Comparison of ENCODE assay signal across 1 cellular context in the genomic region with DNA sequence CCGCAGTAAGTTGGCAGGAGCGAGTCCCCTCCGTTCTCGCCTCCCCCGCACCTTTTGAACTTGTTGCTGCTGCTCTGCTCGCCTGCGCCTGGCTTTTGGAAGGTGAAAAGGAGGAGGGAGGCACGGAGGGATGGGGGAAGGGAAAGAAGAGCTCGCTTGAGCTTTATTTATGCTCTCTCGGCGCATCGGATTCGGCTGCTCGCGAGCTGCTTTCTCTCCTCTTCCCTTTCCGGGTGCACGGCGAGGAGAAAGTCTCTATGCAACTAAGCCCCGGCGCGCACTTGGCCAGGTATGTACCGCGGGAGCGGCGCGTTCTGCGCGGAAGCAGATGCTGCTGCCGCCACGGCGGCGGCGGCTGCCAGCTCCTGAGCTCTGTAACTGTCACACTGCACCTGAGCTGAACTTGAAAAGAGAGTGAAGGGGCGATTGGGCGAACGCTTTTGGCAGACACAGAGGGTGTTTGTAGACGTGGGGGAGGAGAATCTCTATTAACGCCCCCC.
TF ChIP-seq lines count a peak whose summit lies in the region.

No MANE protein-coding gene starts in this region.

TF ChIP-seq in H1, 55 proteins besides CTCF, POLR2A, EP300 and RAD21:
- no peak for TF ChIP-seq NRF1 (IDR thresholded peaks at IDR 0.05; ENCODE audit: low read depth, low read length)
- TF ChIP-seq YY1 (IDR thresholded peaks at IDR 0.05; ENCODE audit: low read depth, low read length) = no peak
- TF ChIP-seq POU5F1 (IDR thresholded peaks at IDR 0.05; ENCODE audit: low read depth, low read length) = no peak
- no peak for TF ChIP-seq FOSL1 (IDR thresholded peaks at IDR 0.05; ENCODE audit: insufficient read depth, low read depth, low read length)
- TF ChIP-seq RBBP5 (IDR thresholded peaks at IDR 0.05; ENCODE audit: borderline replicate concordance, low read depth, low read length) = peak; percentile 88; the same call in 1 of the 2 replicates
- TF ChIP-seq SIN3A (conservative IDR thresholded peaks at IDR 0.05 in 1 of 2, IDR thresholded peaks at IDR 0.05 in 1 of 2; ENCODE audit: low read depth in 1 of 2, low read length in 2 of 2) = peak; percentile 65 to 72; a peak in 2 of 4 replicates
- TF ChIP-seq GABPA (IDR thresholded peaks at IDR 0.05; ENCODE audit: borderline replicate concordance, insufficient read depth, low read length) = no peak
- TF ChIP-seq BACH1 (IDR thresholded peaks at IDR 0.05; ENCODE audit: low read length) = no peak
- peak; percentile 95 for TF ChIP-seq ASH2L (IDR thresholded peaks at IDR 0.05; ENCODE audit: low read length)
- no peak for TF ChIP-seq JUN (IDR thresholded peaks at IDR 0.05; ENCODE audit: low read depth, low read length)
- TF ChIP-seq TAF1 (IDR thresholded peaks at IDR 0.05; ENCODE audit: low read depth, low read length) = peak; percentile 71
- TF ChIP-seq TEAD4 (IDR thresholded peaks at IDR 0.05; ENCODE audit: low read depth, low read length) = peak; percentile 63; the same call in 1 of the 2 replicates
- no peak for TF ChIP-seq KDM1A (IDR thresholded peaks at IDR 0.05; ENCODE audit: borderline replicate concordance, low read length)
- TF ChIP-seq BRCA1 (IDR thresholded peaks at IDR 0.05; ENCODE audit: low read depth, low read length) = no peak
- TF ChIP-seq RNF2 (IDR thresholded peaks at IDR 0.05; ENCODE audit: borderline replicate concordance, low read depth, low read length, missing control alignments, poor library complexity, severe bottlenecking) = no peak
- TF ChIP-seq EGR1 (IDR thresholded peaks at IDR 0.05; ENCODE audit: borderline replicate concordance, low read depth, low read length) = 0 out of 2 replicates have a peak, but pooled peaks have one; percentile 40
- peak; percentile 25 for TF ChIP-seq KDM4A (IDR thresholded peaks at IDR 0.05; ENCODE audit: low read depth, low read length, severe bottlenecking)
- TF ChIP-seq KDM5A (IDR thresholded peaks at IDR 0.05; ENCODE audit: low read length) = no peak
- TF ChIP-seq EZH2 (IDR thresholded peaks at IDR 0.05; ENCODE audit: low read depth, low read length, severe bottlenecking) = no peak
- TF ChIP-seq CREB1 (IDR thresholded peaks at IDR 0.05) = no peak
- no peak for TF ChIP-seq SUZ12 (IDR thresholded peaks at IDR 0.05; ENCODE audit: low read length)
- TF ChIP-seq, protein P1, sequence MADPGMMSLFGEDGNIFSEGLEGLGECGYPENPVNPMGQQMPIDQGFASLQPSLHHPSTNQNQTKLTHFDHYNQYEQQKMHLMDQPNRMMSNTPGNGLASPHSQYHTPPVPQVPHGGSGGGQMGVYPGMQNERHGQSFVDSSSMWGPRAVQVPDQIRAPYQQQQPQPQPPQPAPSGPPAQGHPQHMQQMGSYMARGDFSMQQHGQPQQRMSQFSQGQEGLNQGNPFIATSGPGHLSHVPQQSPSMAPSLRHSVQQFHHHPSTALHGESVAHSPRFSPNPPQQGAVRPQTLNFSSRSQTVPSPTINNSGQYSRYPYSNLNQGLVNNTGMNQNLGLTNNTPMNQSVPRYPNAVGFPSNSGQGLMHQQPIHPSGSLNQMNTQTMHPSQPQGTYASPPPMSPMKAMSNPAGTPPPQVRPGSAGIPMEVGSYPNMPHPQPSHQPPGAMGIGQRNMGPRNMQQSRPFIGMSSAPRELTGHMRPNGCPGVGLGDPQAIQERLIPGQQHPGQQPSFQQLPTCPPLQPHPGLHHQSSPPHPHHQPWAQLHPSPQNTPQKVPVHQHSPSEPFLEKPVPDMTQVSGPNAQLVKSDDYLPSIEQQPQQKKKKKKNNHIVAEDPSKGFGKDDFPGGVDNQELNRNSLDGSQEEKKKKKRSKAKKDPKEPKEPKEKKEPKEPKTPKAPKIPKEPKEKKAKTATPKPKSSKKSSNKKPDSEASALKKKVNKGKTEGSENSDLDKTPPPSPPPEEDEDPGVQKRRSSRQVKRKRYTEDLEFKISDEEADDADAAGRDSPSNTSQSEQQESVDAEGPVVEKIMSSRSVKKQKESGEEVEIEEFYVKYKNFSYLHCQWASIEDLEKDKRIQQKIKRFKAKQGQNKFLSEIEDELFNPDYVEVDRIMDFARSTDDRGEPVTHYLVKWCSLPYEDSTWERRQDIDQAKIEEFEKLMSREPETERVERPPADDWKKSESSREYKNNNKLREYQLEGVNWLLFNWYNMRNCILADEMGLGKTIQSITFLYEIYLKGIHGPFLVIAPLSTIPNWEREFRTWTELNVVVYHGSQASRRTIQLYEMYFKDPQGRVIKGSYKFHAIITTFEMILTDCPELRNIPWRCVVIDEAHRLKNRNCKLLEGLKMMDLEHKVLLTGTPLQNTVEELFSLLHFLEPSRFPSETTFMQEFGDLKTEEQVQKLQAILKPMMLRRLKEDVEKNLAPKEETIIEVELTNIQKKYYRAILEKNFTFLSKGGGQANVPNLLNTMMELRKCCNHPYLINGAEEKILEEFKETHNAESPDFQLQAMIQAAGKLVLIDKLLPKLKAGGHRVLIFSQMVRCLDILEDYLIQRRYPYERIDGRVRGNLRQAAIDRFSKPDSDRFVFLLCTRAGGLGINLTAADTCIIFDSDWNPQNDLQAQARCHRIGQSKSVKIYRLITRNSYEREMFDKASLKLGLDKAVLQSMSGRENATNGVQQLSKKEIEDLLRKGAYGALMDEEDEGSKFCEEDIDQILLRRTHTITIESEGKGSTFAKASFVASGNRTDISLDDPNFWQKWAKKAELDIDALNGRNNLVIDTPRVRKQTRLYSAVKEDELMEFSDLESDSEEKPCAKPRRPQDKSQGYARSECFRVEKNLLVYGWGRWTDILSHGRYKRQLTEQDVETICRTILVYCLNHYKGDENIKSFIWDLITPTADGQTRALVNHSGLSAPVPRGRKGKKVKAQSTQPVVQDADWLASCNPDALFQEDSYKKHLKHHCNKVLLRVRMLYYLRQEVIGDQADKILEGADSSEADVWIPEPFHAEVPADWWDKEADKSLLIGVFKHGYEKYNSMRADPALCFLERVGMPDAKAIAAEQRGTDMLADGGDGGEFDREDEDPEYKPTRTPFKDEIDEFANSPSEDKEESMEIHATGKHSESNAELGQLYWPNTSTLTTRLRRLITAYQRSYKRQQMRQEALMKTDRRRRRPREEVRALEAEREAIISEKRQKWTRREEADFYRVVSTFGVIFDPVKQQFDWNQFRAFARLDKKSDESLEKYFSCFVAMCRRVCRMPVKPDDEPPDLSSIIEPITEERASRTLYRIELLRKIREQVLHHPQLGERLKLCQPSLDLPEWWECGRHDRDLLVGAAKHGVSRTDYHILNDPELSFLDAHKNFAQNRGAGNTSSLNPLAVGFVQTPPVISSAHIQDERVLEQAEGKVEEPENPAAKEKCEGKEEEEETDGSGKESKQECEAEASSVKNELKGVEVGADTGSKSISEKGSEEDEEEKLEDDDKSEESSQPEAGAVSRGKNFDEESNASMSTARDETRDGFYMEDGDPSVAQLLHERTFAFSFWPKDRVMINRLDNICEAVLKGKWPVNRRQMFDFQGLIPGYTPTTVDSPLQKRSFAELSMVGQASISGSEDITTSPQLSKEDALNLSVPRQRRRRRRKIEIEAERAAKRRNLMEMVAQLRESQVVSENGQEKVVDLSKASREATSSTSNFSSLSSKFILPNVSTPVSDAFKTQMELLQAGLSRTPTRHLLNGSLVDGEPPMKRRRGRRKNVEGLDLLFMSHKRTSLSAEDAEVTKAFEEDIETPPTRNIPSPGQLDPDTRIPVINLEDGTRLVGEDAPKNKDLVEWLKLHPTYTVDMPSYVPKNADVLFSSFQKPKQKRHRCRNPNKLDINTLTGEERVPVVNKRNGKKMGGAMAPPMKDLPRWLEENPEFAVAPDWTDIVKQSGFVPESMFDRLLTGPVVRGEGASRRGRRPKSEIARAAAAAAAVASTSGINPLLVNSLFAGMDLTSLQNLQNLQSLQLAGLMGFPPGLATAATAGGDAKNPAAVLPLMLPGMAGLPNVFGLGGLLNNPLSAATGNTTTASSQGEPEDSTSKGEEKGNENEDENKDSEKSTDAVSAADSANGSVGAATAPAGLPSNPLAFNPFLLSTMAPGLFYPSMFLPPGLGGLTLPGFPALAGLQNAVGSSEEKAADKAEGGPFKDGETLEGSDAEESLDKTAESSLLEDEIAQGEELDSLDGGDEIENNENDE (IDR thresholded peaks at IDR 0.05; ENCODE audit: insufficient replicate concordance, low read length) = no peak
- TF ChIP-seq, protein P2, sequence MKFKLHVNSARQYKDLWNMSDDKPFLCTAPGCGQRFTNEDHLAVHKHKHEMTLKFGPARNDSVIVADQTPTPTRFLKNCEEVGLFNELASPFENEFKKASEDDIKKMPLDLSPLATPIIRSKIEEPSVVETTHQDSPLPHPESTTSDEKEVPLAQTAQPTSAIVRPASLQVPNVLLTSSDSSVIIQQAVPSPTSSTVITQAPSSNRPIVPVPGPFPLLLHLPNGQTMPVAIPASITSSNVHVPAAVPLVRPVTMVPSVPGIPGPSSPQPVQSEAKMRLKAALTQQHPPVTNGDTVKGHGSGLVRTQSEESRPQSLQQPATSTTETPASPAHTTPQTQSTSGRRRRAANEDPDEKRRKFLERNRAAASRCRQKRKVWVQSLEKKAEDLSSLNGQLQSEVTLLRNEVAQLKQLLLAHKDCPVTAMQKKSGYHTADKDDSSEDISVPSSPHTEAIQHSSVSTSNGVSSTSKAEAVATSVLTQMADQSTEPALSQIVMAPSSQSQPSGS (IDR thresholded peaks at IDR 0.05; ENCODE audit: low read length) = no peak
- no peak for TF ChIP-seq SP1 (IDR thresholded peaks at IDR 0.05; ENCODE audit: low read depth, low read length)
- TF ChIP-seq POLR2AphosphoS5 (IDR thresholded peaks at IDR 0.05; ENCODE audit: low read depth, low read length) = 0 out of 2 replicates have a peak, but pooled peaks have one; percentile 47
- 0 out of 2 replicates have a peak, but pooled peaks have one; percentile 22 for TF ChIP-seq TBP (IDR thresholded peaks at IDR 0.05; ENCODE audit: low read depth, low read length)
- no peak for TF ChIP-seq TCF12 (IDR thresholded peaks at IDR 0.05; ENCODE audit: low read depth, low read length)
- TF ChIP-seq, protein P3, sequence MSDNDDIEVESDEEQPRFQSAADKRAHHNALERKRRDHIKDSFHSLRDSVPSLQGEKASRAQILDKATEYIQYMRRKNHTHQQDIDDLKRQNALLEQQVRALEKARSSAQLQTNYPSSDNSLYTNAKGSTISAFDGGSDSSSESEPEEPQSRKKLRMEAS (IDR thresholded peaks at IDR 0.05) = peak; percentile 59
- TF ChIP-seq SAP30 (IDR thresholded peaks at IDR 0.05; ENCODE audit: insufficient read depth, insufficient replicate concordance, low read length) = no peak
- no peak for TF ChIP-seq CBX8 (IDR thresholded peaks at IDR 0.05; ENCODE audit: borderline replicate concordance, low read depth, low read length)
- peak; percentile 35 for TF ChIP-seq PHF8 (conservative IDR thresholded peaks at IDR 0.05; ENCODE audit: low read depth, low read length)
- TF ChIP-seq SRF (IDR thresholded peaks at IDR 0.05; ENCODE audit: low read depth, low read length) = no peak
- TF ChIP-seq HDAC2 (IDR thresholded peaks at IDR 0.05; ENCODE audit: borderline replicate concordance in 1 of 2, low read depth in 2 of 2, low read length in 2 of 2) = 0 out of 4 replicates have a peak, but pooled peaks of 1 of the 2 experiments have one; percentile 12
- TF ChIP-seq RFX5 (IDR thresholded peaks at IDR 0.05; ENCODE audit: borderline replicate concordance, low read depth, low read length) = no peak
- TF ChIP-seq, protein P4, sequence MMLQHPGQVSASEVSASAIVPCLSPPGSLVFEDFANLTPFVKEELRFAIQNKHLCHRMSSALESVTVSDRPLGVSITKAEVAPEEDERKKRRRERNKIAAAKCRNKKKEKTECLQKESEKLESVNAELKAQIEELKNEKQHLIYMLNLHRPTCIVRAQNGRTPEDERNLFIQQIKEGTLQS (IDR thresholded peaks at IDR 0.05; ENCODE audit: insufficient read depth, low read depth, low read length) = no peak
TF ChIP-seq in H1: peak in this region for 12.
